ENCODE assay signal across 8 cellular contexts in genomic region chrX:134782796-134783195, GRCh38. TPM values are rescaled to one million over a fixed set of nuclear protein-coding genes. Genes with fewer than 3 reads are reported as not detected.
DNase-seq lines count a peak whose midpoint lies in the region; ATAC-seq, FAIRE-seq and TF ChIP-seq lines count a peak whose summit lies in the region.

No MANE protein-coding gene starts in this region.

- no peaks in the 10 kb centered on the region for H3K79me1 ChIP-seq in H1 (ENCODE audit: low read depth, low read length)

- H3K4ac ChIP-seq in H1 (replicated peaks; ENCODE audit: insufficient read length, low read depth, low read length) = no peak overlapping the region

- H3K18ac ChIP-seq in H1 (ENCODE audit: extremely low read depth, low read length) = no peak overlapping the region

- no peaks in the 10 kb centered on the region for H4K20me1 ChIP-seq in H1 (replicated peaks in 1 of 2; ENCODE audit: control insufficient read depth in 1 of 2, insufficient read depth in 2 of 2, low read length in 2 of 2)

- no peak overlapping the region for H2AFZ ChIP-seq in H1 (ENCODE audit: low read length)

- DNase-seq in GM03348 (ENCODE audit: low spot score) (peak; percentile 13), NCI-H1694 treated with DMSO at 0.1 percent for 48 hours (lab: John Stamatoyannopoulos, UW) (peak; percentile 18), H1 (ENCODE audit: low read depth in 1 of 2, low spot score in 2 of 2) (no peak), ovary (no peak), GF-D8 (lab: John Stamatoyannopoulos, UW) (no peak), lower leg skin (ENCODE audit: low spot score in 2 of 2) (no peak), GM12892 (ENCODE audit: insufficient read length) (no peak)

- CTCF ChIA-PET in H1 (lab: Charles Lee; ENCODE audit: partially characterized antibody) = interaction anchor here (0.8 to 3.0 kb wide), 9 partner anchors 15 to 299 kb away, joined by 3 to 13 read pairs (median 6); no protein-coding TSS in a partner anchor

- no peak overlapping the region for H3K4me3 ChIP-seq in H1 (ENCODE audit: extremely low read depth in 1 of 4, insufficient read depth in 2 of 4, low read depth in 3 of 4, low read length in 4 of 4)
- no peak overlapping the region for H3K4me3 ChIP-seq in ovary
- no peak overlapping the region for H3K4me3 ChIP-seq in lower leg skin (ENCODE audit: low read depth, poor library complexity, severe bottlenecking)

- no peak overlapping the region for H2BK20ac ChIP-seq in H1 (ENCODE audit: low read length)

- peaks cover 0 to 44% (median 26%) of the 10 kb centered on the region in 4 experiments for H3K36me3 ChIP-seq in H1 (ENCODE audit: control insufficient read depth in 2 of 4, insufficient read depth in 4 of 4, low read length in 3 of 4)
- no peaks in the 10 kb centered on the region for H3K36me3 ChIP-seq in ovary

- H3K79me2 ChIP-seq in H1 (ENCODE audit: control insufficient read depth in 1 of 2, insufficient read depth in 2 of 2, low read length in 2 of 2) = no peaks in the 10 kb centered on the region

- no peak overlapping the region for H2BK15ac ChIP-seq in H1 (ENCODE audit: low read length)

- TF ChIP-seq RAD21 in H1 (IDR thresholded peaks at IDR 0.05 in 1 of 2, conservative IDR thresholded peaks at IDR 0.05 in 1 of 2; ENCODE audit: low read depth in 2 of 2, low read length in 2 of 2) = peak; percentile 24 to 49; a peak in 3 of 4 replicates

- ATAC-seq in GM21825 (IDR thresholded peaks at IDR 0.05; ENCODE audit: unreplicated experiment) = no peak

- no peak overlapping the region for H3K14ac ChIP-seq in H1 (ENCODE audit: insufficient read length)

- H3K27ac ChIP-seq in H1 (ENCODE audit: low read depth, low read length) (no peak overlapping the region), ovary (no peak overlapping the region)

- intact Hi-C loops in ovary (cut with DNase I) = no loop called here
- intact Hi-C loops in lower leg skin (cut with DNase I; ENCODE audit: low total_unique reads) = no loop called here

- no peak overlapping the region for H3K56ac ChIP-seq in H1 (replicated peaks; ENCODE audit: insufficient read length, low read depth, low read length)

- H3K9ac ChIP-seq in H1 (replicated peaks in 1 of 4; ENCODE audit: extremely low read depth in 1 of 4, low read depth in 3 of 4, low read length in 3 of 4) = no peak overlapping the region

- H3K4me1 ChIP-seq in H1 (replicated peaks in 1 of 4; ENCODE audit: control insufficient read depth in 3 of 4, insufficient read depth in 4 of 4, low read length in 3 of 4) (no peaks in the 10 kb centered on the region), ovary (ENCODE audit: insufficient read depth) (no peaks in the 10 kb centered on the region)

- H2BK5ac ChIP-seq in H1 (ENCODE audit: low read depth, low read length) = no peak overlapping the region

- no peak overlapping the region for H4K91ac ChIP-seq in H1 (replicated peaks; ENCODE audit: insufficient read length, low read length)

- no peak for TF ChIP-seq EP300 in H1 (IDR thresholded peaks at IDR 0.05; ENCODE audit: borderline replicate concordance in 1 of 2, low read depth in 2 of 2, low read length in 2 of 2)
- no peak for TF ChIP-seq EP300 in ovary (IDR thresholded peaks at IDR 0.05)

- TF ChIP-seq CTCF in H1 (IDR thresholded peaks at IDR 0.05; ENCODE audit: control extremely low read depth in 1 of 3, insufficient read depth in 1 of 3, low read depth in 1 of 3, low read length in 3 of 3) = peak in 2 of 3 experiments; percentile 25 to 28; a peak in 2 of 4 replicates
- peak in 2 of 3 donors; percentile 45 to 46 for TF ChIP-seq CTCF in ovary (IDR thresholded peaks at IDR 0.05)
- TF ChIP-seq CTCF in lower leg skin (IDR thresholded peaks at IDR 0.05) = no peak

- H3K4me2 ChIP-seq in H1 (ENCODE audit: insufficient read depth in 1 of 2, low read depth in 2 of 2, low read length in 2 of 2) = no peak overlapping the region

- H3K27me3 ChIP-seq in H1 (replicated peaks in 1 of 4; ENCODE audit: control insufficient read depth in 3 of 4, extremely low read depth in 1 of 4, insufficient read depth in 3 of 4, low read length in 3 of 4) = no peaks in the 10 kb centered on the region
- H3K27me3 ChIP-seq in ovary = no peaks in the 10 kb centered on the region

- FAIRE-seq in H1 (lab: Jason Lieb, UNC) (peak; percentile 76), GM12892 (lab: Jason Lieb, UNC) (no peak)

- H3K23ac ChIP-seq in H1 (ENCODE audit: insufficient read length) = no peak overlapping the region

- no peak overlapping the region for H4K8ac ChIP-seq in H1 (ENCODE audit: extremely low read depth, insufficient read depth, low read length)

- H3K23me2 ChIP-seq in H1 (ENCODE audit: low read depth, low read length) = no peaks in the 10 kb centered on the region

- WGBS in H1 (ENCODE audit: extremely low coverage in 1 of 2, insufficient coverage in 1 of 2, insufficient read length in 1 of 2, insufficient replicate concordance in 2 of 2, low coverage in 1 of 2, low lambda C conversion rate in 2 of 2, missing lambda C conversion rate in 1 of 2), 2 experiments = 79% methylated on average over 3 of the region's 3 CpGs; no CpG with 5 or more reads in 1 of the 2 experiments
- WGBS in ovary, 3 donors = 11 to 15% (median 13%) methylated on average over 3 of the region's 3 CpGs
- WGBS in lower leg skin, 2 donors = 33 to 63% methylated on average over 3 of the region's 3 CpGs

- H3K9me3 ChIP-seq in H1 (ENCODE audit: insufficient read depth in 2 of 2, low read depth in 1 of 2, low read length in 1 of 2) (no peaks in the 10 kb centered on the region), ovary (no peaks in the 10 kb centered on the region)

- no peak overlapping the region for H2AK5ac ChIP-seq in H1 (ENCODE audit: low read depth, low read length)

- POLR2A ChIA-PET in H1 (lab: Charles Lee; ENCODE audit: partially characterized antibody) = no interaction called here

- H2BK12ac ChIP-seq in H1 (ENCODE audit: low read depth, low read length) = no peak overlapping the region

- no peak overlapping the region for H2BK120ac ChIP-seq in H1 (replicated peaks; ENCODE audit: low read depth, low read length)

- no peak overlapping the region for H4K5ac ChIP-seq in H1 (ENCODE audit: insufficient read length, low read depth, low read length)

- TF ChIP-seq POLR2A in H1 (IDR thresholded peaks at IDR 0.05; ENCODE audit: control extremely low read depth in 1 of 2, low read depth in 2 of 2, low read length in 2 of 2) (no peak), ovary (IDR thresholded peaks at IDR 0.05) (no peak), lower leg skin (IDR thresholded peaks at IDR 0.05) (no peak), GM12892 (IDR thresholded peaks at IDR 0.05; ENCODE audit: low read depth, low read length) (no peak)

TF ChIP-seq in H1, 55 proteins besides CTCF, POLR2A, EP300 and RAD21:
- TF ChIP-seq SAP30 (IDR thresholded peaks at IDR 0.05; ENCODE audit: insufficient read depth, insufficient replicate concordance, low read length) (no peak), CEBPB (IDR thresholded peaks at IDR 0.05; ENCODE audit: low read depth, low read length) (no peak), HDAC6 (IDR thresholded peaks at IDR 0.05; ENCODE audit: low read depth, low read length) (no peak), SIX5 (IDR thresholded peaks at IDR 0.05; ENCODE audit: low read depth, low read length) (no peak), CHD1 (IDR thresholded peaks at IDR 0.05; ENCODE audit: low read depth, low read length) (no peak), SUZ12 (IDR thresholded peaks at IDR 0.05; ENCODE audit: low read length) (no peak), MAX (IDR thresholded peaks at IDR 0.05) (no peak), NANOG (IDR thresholded peaks at IDR 0.05; ENCODE audit: insufficient read depth, low read depth, low read length, poor library complexity, severe bottlenecking) (no peak), ATF3 (IDR thresholded peaks at IDR 0.05; ENCODE audit: insufficient read depth, low read depth, low read length) (no peak), SIN3A (conservative IDR thresholded peaks at IDR 0.05 in 1 of 2, IDR thresholded peaks at IDR 0.05 in 1 of 2; ENCODE audit: low read depth in 1 of 2, low read length in 2 of 2) (no peak), HDAC2 (IDR thresholded peaks at IDR 0.05; ENCODE audit: borderline replicate concordance in 1 of 2, low read depth in 2 of 2, low read length in 2 of 2) (no peak), CTBP2 (IDR thresholded peaks at IDR 0.05; ENCODE audit: borderline replicate concordance, insufficient read depth, insufficient read length, low read length) (no peak), SP1 (IDR thresholded peaks at IDR 0.05; ENCODE audit: low read depth, low read length) (no peak), TEAD4 (IDR thresholded peaks at IDR 0.05; ENCODE audit: low read depth, low read length) (no peak), NRF1 (IDR thresholded peaks at IDR 0.05; ENCODE audit: low read depth, low read length) (no peak), POU5F1 (IDR thresholded peaks at IDR 0.05; ENCODE audit: low read depth, low read length) (no peak), YY1 (IDR thresholded peaks at IDR 0.05; ENCODE audit: low read depth, low read length) (no peak)

RNA-seq across cellular contexts. Expression of gene PABIR2, which starts 14.2 kb away (rescaled TPM):
- total RNA-seq in H1 (2021; fragmentation: NEBNext Ultra II Directional; extraction: Animal tissue kit (Norgen Biotek cat#: 25700)) = 29.7 and 31.6 TPM in 2 replicates
- 14.6 and 23.0 TPM in 2 replicates for polyA plus RNA-seq in H1 (2011; rRNA removed)
- polyA plus RNA-seq in H1 (2011; cell fraction: cytosol; rRNA removed) = 24.5 TPM
- 66.6 TPM for polyA plus RNA-seq in H1 (2011; cell fraction: nucleus; rRNA removed)
- polyA plus RNA-seq in H1 (2012, experiment 1 of 2) = 32.8 to 40.5 TPM (median 38.4 TPM) in 4 replicates
- 10.5 TPM for polyA plus RNA-seq in H1 (2012, experiment 2 of 2)
- 20.3 TPM for polyA plus RNA-seq in H1 (2013, experiment 1 of 2)
- 17.5 TPM for polyA plus RNA-seq in H1 (2013, experiment 2 of 2)
- 27.4 and 36.0 TPM in 2 replicates for polyA minus RNA-seq in H1 (2011; rRNA and poly(A)+ RNA removed)
- polyA minus RNA-seq in H1 (2011; cell fraction: cytosol; rRNA and poly(A)+ RNA removed) = 19.1 TPM
- 25.2 TPM for polyA minus RNA-seq in H1 (2011; cell fraction: nucleus; rRNA and poly(A)+ RNA removed)
- total RNA-seq in ovary = 10 to 100 TPM; 22.0 to 27.9 (median 24.7) TPM
- polyA plus RNA-seq in ovary = 10 to 100 TPM; 24.4 to 39.7 TPM
- 10 to 100 TPM in 3 of 4 donors, 1 to 10 TPM in 1; 7.0 to 19.4 (median 13.1) TPM for total RNA-seq in lower leg skin
- 36.5 TPM for polyA plus RNA-seq in GM12892 (2012; ENCODE audit: missing spikeins)

Comparison
In these comparisons a context has a peak if more than half of its experiments do, and no peak if none do; other contexts are left out.
1. DNase-seq: peak in GM03348 (single experiment) and NCI-H1694 treated with DMSO at 0.1 percent for 48 hours (single experiment); none in H1 (0 of 2), ovary (0 of 5), GF-D8 (single experiment), lower leg skin (0 of 2) and GM12892 (single experiment).
2. CTCF ChIP-seq: peak in H1 (2 of 3) and ovary (2 of 3); none in lower leg skin (0 of 3).